In the genomic region with DNA sequence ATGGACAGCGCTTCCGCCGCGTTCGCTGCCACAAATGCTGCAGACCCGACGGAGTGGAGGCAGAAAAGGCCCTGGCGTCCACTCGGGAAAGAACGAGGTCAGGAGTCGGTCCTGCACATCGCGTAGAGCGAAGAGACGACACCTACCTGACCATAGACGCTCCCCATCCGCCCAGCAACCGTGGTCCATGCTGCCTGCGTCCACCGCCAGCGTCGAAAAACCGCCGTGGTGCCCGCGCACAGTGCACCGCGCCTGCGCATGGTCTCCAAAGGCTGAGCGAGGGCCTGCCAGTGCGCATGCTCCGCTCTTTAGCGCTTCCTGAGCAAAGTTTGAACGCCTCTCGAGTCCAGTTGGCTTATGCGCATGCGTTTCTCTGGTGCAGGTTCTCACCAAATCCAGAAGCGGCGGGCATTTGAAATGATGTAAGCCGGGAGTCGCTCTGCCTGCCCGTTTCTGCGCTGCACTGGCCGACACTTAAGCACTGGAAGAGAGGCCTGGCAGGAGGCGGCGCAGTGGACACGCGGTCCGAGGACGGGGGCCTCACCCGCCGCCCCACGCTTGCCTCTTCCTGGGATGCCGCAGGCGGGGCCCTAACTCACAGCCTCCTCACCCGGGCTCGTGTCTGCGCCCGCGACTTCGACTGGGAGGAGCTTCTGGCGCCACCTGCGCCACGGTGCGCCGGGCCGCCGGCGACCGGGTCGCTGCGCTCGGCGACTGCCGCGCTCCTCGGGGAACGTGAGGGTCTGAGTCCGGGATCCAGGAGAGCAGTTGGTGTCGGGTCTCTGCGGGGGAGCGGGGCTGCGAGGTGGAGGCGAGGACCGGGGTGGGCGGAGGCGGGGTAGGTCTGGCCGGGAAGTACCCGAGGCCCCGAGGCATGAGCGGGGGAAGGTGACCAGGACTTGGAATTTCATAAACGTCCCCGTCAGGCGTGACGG, we compare ENCODE assay signal across 8 cellular contexts. TPM values are rescaled to one million over a fixed set of nuclear protein-coding genes. Genes with fewer than 3 reads are reported as not detected.
DNase-seq lines count a peak whose midpoint lies in the region; ATAC-seq, FAIRE-seq and TF ChIP-seq lines count a peak whose summit lies in the region.

TSS of gene FAM24B (minus strand) at position 243 of the 935 bp plus-strand sequence. CDS start 29,066 bp downstream, outside the sequence.

- no peaks in the 10 kb centered on the region for H4K20me1 ChIP-seq in HepG2 (ENCODE audit: insufficient read depth, low read length)

- TF ChIP-seq RAD21 in HepG2 (CRISPR knock-in tag; IDR thresholded peaks at IDR 0.05) = no peak

- DNase-seq in AG04450 (ENCODE audit: low read depth, low spot score) = peak; percentile 98
- DNase-seq in NCI-H510A (lab: John Stamatoyannopoulos, UW) = peak; percentile 95
- DNase-seq in activated CD4-positive, alpha-beta T cell treated with anti-CD3 and anti-CD28 coated beads, Interleukin-2, amount 10 ng/mL, durations not matched to agents 24 days and 14 days = peak; percentile 98
- peak; percentile 95 to 98 for DNase-seq in dermis microvascular lymphatic vessel endothelial cell (ENCODE audit: low read depth in 2 of 2)
- peak; percentile 93 for DNase-seq in HepG2 (ENCODE audit: low spot score)
- peak; percentile 89 to 94 (median 92) for DNase-seq in stimulated activated CD4-positive, alpha-beta T cell treated with anti-CD3 and anti-CD28 coated beads, TNF-alpha, amount 100 ng/mL, for 24 hours (ENCODE audit: low read depth in 3 of 3)

- ATAC-seq in GM18909 (IDR thresholded peaks at IDR 0.05; ENCODE audit: poor library complexity, unreplicated experiment) (peak; percentile 80), HG03175 (IDR thresholded peaks at IDR 0.05; ENCODE audit: unreplicated experiment) (peak; percentile 81), HepG2 (peak; percentile 89)

- H3K27me3 Mint-ChIP-seq in activated CD4-positive, alpha-beta T cell treated with anti-CD3 and anti-CD28 coated beads, Interleukin-2, amount 10 ng/mL, durations not matched to agents 24 days and 14 days = no peaks in the 10 kb centered on the region

- no peaks in the 10 kb centered on the region for H3K36me3 ChIP-seq in HepG2 (replicated peaks in 1 of 2; ENCODE audit: control insufficient read depth in 1 of 2, insufficient read depth in 2 of 2, low read length in 2 of 2)

- 45% methylated on average over 33 of the region's 95 CpGs for WGBS in HepG2 (ENCODE audit: low lambda C conversion rate)

- POLR2A ChIA-PET in AG04450 (lab: Yijun Ruan, JAX) = no interaction called here
- POLR2A ChIA-PET in HepG2 (lab: Yijun Ruan, JAX) = no interaction called here

- H3K9me3 Mint-ChIP-seq in activated CD4-positive, alpha-beta T cell treated with anti-CD3 and anti-CD28 coated beads, Interleukin-2, amount 10 ng/mL, durations not matched to agents 24 days and 14 days = peaks cover 6% of the 10 kb centered on the region

- no TSS peak for BruUV-seq in HepG2 (replicated peaks; lab: Mats Ljungman, UMichigan)

- H2AFZ ChIP-seq in HepG2 (ENCODE audit: low read length) = peak within 1 kb of the TSS; percentile 79

- H3K4me3 Mint-ChIP-seq in activated CD4-positive, alpha-beta T cell treated with anti-CD3 and anti-CD28 coated beads, Interleukin-2, amount 10 ng/mL, durations not matched to agents 24 days and 14 days = peak within 1 kb of the TSS; percentile 98

- peak; percentile 1 to 70; a peak in 2 of 4 replicates for TF ChIP-seq POLR2A in HepG2 (IDR thresholded peaks at IDR 0.05; ENCODE audit: insufficient read depth in 1 of 2, low read depth in 2 of 2, low read length in 2 of 2)

- peaks cover 8% of the 10 kb centered on the region for H3K79me2 ChIP-seq in HepG2 (ENCODE audit: insufficient read depth, low read length)

- peaks cover 38% of the 10 kb centered on the region for H3K4me1 Mint-ChIP-seq in activated CD4-positive, alpha-beta T cell treated with anti-CD3 and anti-CD28 coated beads, Interleukin-2, amount 10 ng/mL, durations not matched to agents 24 days and 14 days

- H3K9me3 ChIP-seq in AG04450 (ENCODE audit: control insufficient read depth, insufficient read depth, low read length) (peaks cover 3% of the 10 kb centered on the region; the same call in 1 of the 2 replicates), HepG2 (ENCODE audit: low read length) (no peaks in the 10 kb centered on the region)

- H3K27ac ChIP-seq in AG04450 (ENCODE audit: low read depth, low read length) (peak within 1 kb of the TSS; percentile 25), HepG2 (ENCODE audit: extremely low read length, insufficient read depth, low read length) (peak within 1 kb of the TSS; percentile 68)

- no peak for TF ChIP-seq CTCF in AG04450 (IDR thresholded peaks at IDR 0.05; ENCODE audit: low read depth, low read length)
- peak; percentile 29 for TF ChIP-seq CTCF in HepG2 (CRISPR knock-in tag; IDR thresholded peaks at IDR 0.05)

- in situ Hi-C loops in HepG2 (cut with HindIII; ENCODE audit: extremely low pct_ligation_motif_present, low pct_unique_long_range_greater_than_20kb) = no loop called here

- TF ChIP-seq EP300 in HepG2 (IDR thresholded peaks at IDR 0.05; ENCODE audit: low read depth in 2 of 2, low read length in 2 of 2) (0 out of 4 replicates have a peak, but pooled peaks of 1 of the 2 experiments have one; percentile 12), HepG2 (CRISPR knock-in tag; IDR thresholded peaks at IDR 0.05; ENCODE audit: borderline replicate concordance) (no peak)

- peak within 1 kb of the TSS; percentile 96 for H3K27ac Mint-ChIP-seq in activated CD4-positive, alpha-beta T cell treated with anti-CD3 and anti-CD28 coated beads, Interleukin-2, amount 10 ng/mL, durations not matched to agents 24 days and 14 days

- peaks cover 46% of the 10 kb centered on the region for H3K36me3 Mint-ChIP-seq in activated CD4-positive, alpha-beta T cell treated with anti-CD3 and anti-CD28 coated beads, Interleukin-2, amount 10 ng/mL, durations not matched to agents 24 days and 14 days (ENCODE audit: low read depth)

- intact Hi-C loops in activated CD4-positive, alpha-beta T cell treated with anti-CD3 and anti-CD28 coated beads, Interleukin-2, amount 10 ng/mL, durations not matched to agents 24 days and 14 days (cut with micrococcal nuclease) = loop anchor here (1.0 to 10.0 kb wide), 5 partner anchors 75 to 505 kb away; partner anchors contain the start of genes BUB3, C10orf88, IKZF5 and PLEKHA1
- intact Hi-C loops in HepG2 (cut with micrococcal nuclease; ENCODE audit: unreplicated experiment) = no loop called here

- H3K4me2 ChIP-seq in HepG2 (ENCODE audit: low read depth, low read length) = peak within 1 kb of the TSS; percentile 75

- H3K27me3 ChIP-seq in AG04450 (ENCODE audit: control insufficient read depth, insufficient read depth, low read length) (no peaks in the 10 kb centered on the region), HepG2 (ENCODE audit: control insufficient read depth in 1 of 2, insufficient read depth in 2 of 2, low read length in 2 of 2) (no peaks in the 10 kb centered on the region; a peak in 2 of 5 replicates)

- peak within 1 kb of the TSS; percentile 58 for H3K9ac ChIP-seq in HepG2 (ENCODE audit: insufficient read depth, low read depth, low read length)

- H3K4me1 ChIP-seq in HepG2 (ENCODE audit: insufficient read depth, low read length) = peaks cover 30% of the 10 kb centered on the region

- H3K4me3 ChIP-seq in AG04450 (ENCODE audit: low read depth, low read length) = peak within 1 kb of the TSS; percentile 78
- H3K4me3 ChIP-seq in HepG2 (replicated peaks in 1 of 3; ENCODE audit: insufficient read depth in 1 of 3, low read depth in 2 of 3, low read length in 3 of 3) = peak within 1 kb of the TSS; percentile 43 to 73 (median 68); a peak in 5 of 6 replicates

- FAIRE-seq in HepG2 (lab: Jason Lieb, UNC) = peak; percentile 12

- CTCF ChIA-PET in AG04450 (lab: Charles Lee) = no interaction called here
- CTCF ChIA-PET in HepG2 (lab: Yijun Ruan, JAX; ENCODE audit: low intra/inter-chr PET ratio, low total read pairs) = no interaction called here

TF ChIP-seq in HepG2, 621 proteins besides CTCF, POLR2A, EP300 and RAD21 (continues in another document):
- TF ChIP-seq ZNF605 (CRISPR knock-in tag; IDR thresholded peaks at IDR 0.05) (no peak; the same call in 1 of the 2 replicates), TBX3 (IDR thresholded peaks at IDR 0.05; ENCODE audit: borderline replicate concordance) (no peak), NBN (conservative IDR thresholded peaks at IDR 0.05) (no peak), MZF1 (CRISPR knock-in tag; IDR thresholded peaks at IDR 0.05; ENCODE audit: borderline replicate concordance) (0 out of 2 replicates have a peak, but pooled peaks have one; percentile 48)

RNA-seq across cellular contexts. Expression of gene FAM24B, which starts in this region (rescaled TPM):
- 4.0 and 4.6 TPM in 2 replicates for polyA plus RNA-seq in AG04450 (2011; rRNA removed)
- 2.0 and 3.3 TPM in 2 replicates for polyA minus RNA-seq in AG04450 (2011; rRNA and poly(A)+ RNA removed)
- total RNA-seq in activated CD4-positive, alpha-beta T cell treated with anti-CD3 and anti-CD28 coated beads, Interleukin-2, amount 10 ng/mL, durations not matched to agents 24 days and 14 days = 14.2 and 15.2 TPM in 2 replicates
- total RNA-seq in dermis microvascular lymphatic vessel endothelial cell = 0.63 and 3.2 TPM in 2 replicates
- total RNA-seq in HepG2 (2016; rRNA removed; fragmentation: Illumina TruSeq; extraction: Trizol) = 2.5 and 3.0 TPM in 2 replicates
- total RNA-seq in HepG2 (2016; cell fraction: cytosol; rRNA removed; fragmentation: Illumina TruSeq; extraction: Trizol; ENCODE audit: low read depth) = 1.6 and 1.9 TPM in 2 replicates
- total RNA-seq in HepG2 (2016; cell fraction: insoluble cytoplasmic fraction; rRNA removed; fragmentation: Illumina TruSeq; extraction: Trizol) = 2.7 and 3.0 TPM in 2 replicates
- total RNA-seq in HepG2 (2016; cell fraction: membrane; rRNA removed; fragmentation: Illumina TruSeq; extraction: Trizol) = 2.7 and 3.1 TPM in 2 replicates
- 2.4 and 5.6 TPM in 2 replicates for total RNA-seq in HepG2 (2016; cell fraction: nucleus; rRNA removed; fragmentation: Illumina TruSeq; extraction: Trizol)
- 1.9 and 2.0 TPM in 2 replicates for polyA plus RNA-seq in HepG2 (2011; rRNA removed)
- polyA plus RNA-seq in HepG2 (2011; cell fraction: cytosol; rRNA removed) = 1.0 and 1.6 TPM in 2 replicates
- 3.0 TPM in 2 replicates for polyA plus RNA-seq in HepG2 (2011; cell fraction: nucleus; rRNA removed)
- polyA plus RNA-seq in HepG2 (2012) = 2.2 and 2.3 TPM in 2 replicates
- polyA plus RNA-seq in HepG2 (2016; cell fraction: cytosol; fragmentation: Illumina TruSeq; extraction: Trizol; ENCODE audit: low read depth) = 1.8 and 2.5 TPM in 2 replicates
- polyA plus RNA-seq in HepG2 (2016; cell fraction: insoluble cytoplasmic fraction; fragmentation: Illumina TruSeq; extraction: Trizol; ENCODE audit: low read depth) = 2.0 and 2.6 TPM in 2 replicates
- polyA plus RNA-seq in HepG2 (2016; cell fraction: membrane; fragmentation: Illumina TruSeq; extraction: Trizol; ENCODE audit: low read depth) = 1.6 and 3.3 TPM in 2 replicates
- 4.9 and 8.1 TPM in 2 replicates for polyA plus RNA-seq in HepG2 (2016; cell fraction: nucleus; fragmentation: Illumina TruSeq; extraction: Trizol; ENCODE audit: insufficient read depth, low read depth)
- 1.4 TPM in 1 of 2 replicates, not detected in the other for polyA minus RNA-seq in HepG2 (2011; rRNA and poly(A)+ RNA removed; ENCODE audit: low replicate concordance)
- polyA minus RNA-seq in HepG2 (2011; cell fraction: cytosol; rRNA and poly(A)+ RNA removed) = 1.3 TPM in 1 of 2 replicates, not detected in the other
- 2.4 and 4.8 TPM in 2 replicates for polyA minus RNA-seq in HepG2 (2011; cell fraction: nucleus; rRNA and poly(A)+ RNA removed)

Comparison
In these comparisons a context has a peak if more than half of its experiments do, and no peak if none do; other contexts are left out.
1. Peak in every context shown above with its lines: DNase-seq, ATAC-seq, H3K4me3 ChIP-seq and H3K27ac ChIP-seq.